1 cellular context compared by ENCODE assay signal in genomic region chr14:34038358-34039057, GRCh38.
A peak's percentile ranks its signal among the peaks of the same experiment; 100 is the strongest.
TF ChIP-seq lines count a peak whose summit lies in the region.

No MANE protein-coding gene starts in this region.

TF ChIP-seq in HepG2, 621 proteins besides CTCF, POLR2A, EP300 and RAD21 (continued from another document and continues in another):
- TF ChIP-seq, protein P1, sequence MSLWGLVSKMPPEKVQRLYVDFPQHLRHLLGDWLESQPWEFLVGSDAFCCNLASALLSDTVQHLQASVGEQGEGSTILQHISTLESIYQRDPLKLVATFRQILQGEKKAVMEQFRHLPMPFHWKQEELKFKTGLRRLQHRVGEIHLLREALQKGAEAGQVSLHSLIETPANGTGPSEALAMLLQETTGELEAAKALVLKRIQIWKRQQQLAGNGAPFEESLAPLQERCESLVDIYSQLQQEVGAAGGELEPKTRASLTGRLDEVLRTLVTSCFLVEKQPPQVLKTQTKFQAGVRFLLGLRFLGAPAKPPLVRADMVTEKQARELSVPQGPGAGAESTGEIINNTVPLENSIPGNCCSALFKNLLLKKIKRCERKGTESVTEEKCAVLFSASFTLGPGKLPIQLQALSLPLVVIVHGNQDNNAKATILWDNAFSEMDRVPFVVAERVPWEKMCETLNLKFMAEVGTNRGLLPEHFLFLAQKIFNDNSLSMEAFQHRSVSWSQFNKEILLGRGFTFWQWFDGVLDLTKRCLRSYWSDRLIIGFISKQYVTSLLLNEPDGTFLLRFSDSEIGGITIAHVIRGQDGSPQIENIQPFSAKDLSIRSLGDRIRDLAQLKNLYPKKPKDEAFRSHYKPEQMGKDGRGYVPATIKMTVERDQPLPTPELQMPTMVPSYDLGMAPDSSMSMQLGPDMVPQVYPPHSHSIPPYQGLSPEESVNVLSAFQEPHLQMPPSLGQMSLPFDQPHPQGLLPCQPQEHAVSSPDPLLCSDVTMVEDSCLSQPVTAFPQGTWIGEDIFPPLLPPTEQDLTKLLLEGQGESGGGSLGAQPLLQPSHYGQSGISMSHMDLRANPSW (CRISPR knock-in tag; IDR thresholded peaks at IDR 0.05; ENCODE audit: borderline replicate concordance), result peak; percentile 49
- TF ChIP-seq ZFYVE20 (CRISPR knock-in tag; IDR thresholded peaks at IDR 0.05; ENCODE audit: borderline replicate concordance, low read depth) (no peak), ZFP36 (IDR thresholded peaks at IDR 0.05; ENCODE audit: borderline replicate concordance, low read depth, low read length, partially characterized antibody) (no peak), ZNF713 (CRISPR knock-in tag; IDR thresholded peaks at IDR 0.05) (0 out of 2 replicates have a peak, but pooled peaks have one; percentile 72), ISX (CRISPR knock-in tag; conservative IDR thresholded peaks at IDR 0.05) (no peak), ZNF431 (CRISPR knock-in tag; IDR thresholded peaks at IDR 0.05; ENCODE audit: borderline replicate concordance, low read depth) (no peak), ZSCAN21 (CRISPR knock-in tag; IDR thresholded peaks at IDR 0.05; ENCODE audit: borderline replicate concordance) (peak; percentile 24; the same call in 1 of the 2 replicates), ZBTB33 (CRISPR knock-in tag; IDR thresholded peaks at IDR 0.05) (peak; percentile 38; the same call in 1 of the 2 replicates), ZEB1 (IDR thresholded peaks at IDR 0.05; ENCODE audit: insufficient replicate concordance, low read depth) (no peak), ZNF792 (CRISPR knock-in tag; IDR thresholded peaks at IDR 0.05) (0 out of 2 replicates have a peak, but pooled peaks have one; percentile 15), ZNF296 (CRISPR knock-in tag; conservative IDR thresholded peaks at IDR 0.05) (no peak), HHEX (CRISPR knock-in tag; IDR thresholded peaks at IDR 0.05) (0 out of 2 replicates have a peak, but pooled peaks have one; percentile 10), ZNF614 (CRISPR knock-in tag; IDR thresholded peaks at IDR 0.05; ENCODE audit: borderline replicate concordance) (peak; percentile 84), ELF3 (CRISPR knock-in tag; IDR thresholded peaks at IDR 0.05) (peak; percentile 95; the same call in 1 of the 2 replicates), ZBTB43 (CRISPR knock-in tag; conservative IDR thresholded peaks at IDR 0.05) (peak; percentile 94), DPF2 (CRISPR knock-in tag; IDR thresholded peaks at IDR 0.05; ENCODE audit: borderline replicate concordance, low read depth) (peak; percentile 24; the same call in 1 of the 2 replicates), SAFB2 (CRISPR knock-in tag; IDR thresholded peaks at IDR 0.05; ENCODE audit: borderline replicate concordance, low read depth) (0 out of 2 replicates have a peak, but pooled peaks have one; percentile 22), CEBPG (CRISPR knock-in tag; IDR thresholded peaks at IDR 0.05) (peak; percentile 42; the same call in 1 of the 2 replicates), SNAI1 (CRISPR knock-in tag; IDR thresholded peaks at IDR 0.05; ENCODE audit: borderline replicate concordance) (peak; percentile 60; the same call in 1 of the 2 replicates), NFYB (CRISPR knock-in tag; IDR thresholded peaks at IDR 0.05) (no peak), ZNF780A (CRISPR knock-in tag; IDR thresholded peaks at IDR 0.05) (no peak), RXRB (CRISPR knock-in tag; IDR thresholded peaks at IDR 0.05; ENCODE audit: borderline replicate concordance) (peak; percentile 83), ZNF317 (CRISPR knock-in tag; IDR thresholded peaks at IDR 0.05) (peak; percentile 83), ZFAT (CRISPR knock-in tag; conservative IDR thresholded peaks at IDR 0.05) (no peak), ZSCAN29 (CRISPR knock-in tag; conservative IDR thresholded peaks at IDR 0.05) (no peak), IKZF4 (CRISPR knock-in tag; IDR thresholded peaks at IDR 0.05; ENCODE audit: borderline replicate concordance, low read depth, not compliant biosample characterization) (peak; percentile 52), RARG (CRISPR knock-in tag; IDR thresholded peaks at IDR 0.05; ENCODE audit: low read depth) (no peak), KDM4B (CRISPR knock-in tag; IDR thresholded peaks at IDR 0.05) (0 out of 2 replicates have a peak, but pooled peaks have one; percentile 56), NKX3-1 (CRISPR knock-in tag; IDR thresholded peaks at IDR 0.05) (no peak), ARID5B (CRISPR knock-in tag; IDR thresholded peaks at IDR 0.05) (peak; percentile 95), ZNF12 (CRISPR knock-in tag; IDR thresholded peaks at IDR 0.05) (no peak), ZSCAN9 (CRISPR knock-in tag; IDR thresholded peaks at IDR 0.05; ENCODE audit: borderline replicate concordance) (peak; percentile 79; the same call in 1 of the 2 replicates), ZNF781 (CRISPR knock-in tag; IDR thresholded peaks at IDR 0.05; ENCODE audit: borderline replicate concordance, not compliant biosample characterization) (no peak), ZNF672 (CRISPR knock-in tag; IDR thresholded peaks at IDR 0.05) (no peak), CBX1 (IDR thresholded peaks at IDR 0.05; ENCODE audit: low read depth) (peak; percentile 32), ZNF790 (CRISPR knock-in tag; IDR thresholded peaks at IDR 0.05; ENCODE audit: borderline replicate concordance) (no peak; the same call in 1 of the 2 replicates)
- TF ChIP-seq, protein P2, sequence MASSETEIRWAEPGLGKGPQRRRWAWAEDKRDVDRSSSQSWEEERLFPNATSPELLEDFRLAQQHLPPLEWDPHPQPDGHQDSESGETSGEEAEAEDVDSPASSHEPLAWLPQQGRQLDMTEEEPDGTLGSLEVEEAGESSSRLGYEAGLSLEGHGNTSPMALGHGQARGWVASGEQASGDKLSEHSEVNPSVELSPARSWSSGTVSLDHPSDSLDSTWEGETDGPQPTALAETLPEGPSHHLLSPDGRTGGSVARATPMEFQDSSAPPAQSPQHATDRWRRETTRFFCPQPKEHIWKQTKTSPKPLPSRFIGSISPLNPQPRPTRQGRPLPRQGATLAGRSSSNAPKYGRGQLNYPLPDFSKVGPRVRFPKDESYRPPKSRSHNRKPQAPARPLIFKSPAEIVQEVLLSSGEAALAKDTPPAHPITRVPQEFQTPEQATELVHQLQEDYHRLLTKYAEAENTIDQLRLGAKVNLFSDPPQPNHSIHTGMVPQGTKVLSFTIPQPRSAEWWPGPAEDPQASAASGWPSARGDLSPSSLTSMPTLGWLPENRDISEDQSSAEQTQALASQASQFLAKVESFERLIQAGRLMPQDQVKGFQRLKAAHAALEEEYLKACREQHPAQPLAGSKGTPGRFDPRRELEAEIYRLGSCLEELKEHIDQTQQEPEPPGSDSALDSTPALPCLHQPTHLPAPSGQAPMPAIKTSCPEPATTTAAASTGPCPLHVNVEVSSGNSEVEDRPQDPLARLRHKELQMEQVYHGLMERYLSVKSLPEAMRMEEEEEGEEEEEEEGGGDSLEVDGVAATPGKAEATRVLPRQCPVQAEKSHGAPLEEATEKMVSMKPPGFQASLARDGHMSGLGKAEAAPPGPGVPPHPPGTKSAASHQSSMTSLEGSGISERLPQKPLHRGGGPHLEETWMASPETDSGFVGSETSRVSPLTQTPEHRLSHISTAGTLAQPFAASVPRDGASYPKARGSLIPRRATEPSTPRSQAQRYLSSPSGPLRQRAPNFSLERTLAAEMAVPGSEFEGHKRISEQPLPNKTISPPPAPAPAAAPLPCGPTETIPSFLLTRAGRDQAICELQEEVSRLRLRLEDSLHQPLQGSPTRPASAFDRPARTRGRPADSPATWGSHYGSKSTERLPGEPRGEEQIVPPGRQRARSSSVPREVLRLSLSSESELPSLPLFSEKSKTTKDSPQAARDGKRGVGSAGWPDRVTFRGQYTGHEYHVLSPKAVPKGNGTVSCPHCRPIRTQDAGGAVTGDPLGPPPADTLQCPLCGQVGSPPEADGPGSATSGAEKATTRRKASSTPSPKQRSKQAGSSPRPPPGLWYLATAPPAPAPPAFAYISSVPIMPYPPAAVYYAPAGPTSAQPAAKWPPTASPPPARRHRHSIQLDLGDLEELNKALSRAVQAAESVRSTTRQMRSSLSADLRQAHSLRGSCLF (CRISPR knock-in tag; IDR thresholded peaks at IDR 0.05; ENCODE audit: borderline replicate concordance), result no peak
- TF ChIP-seq, protein P3, sequence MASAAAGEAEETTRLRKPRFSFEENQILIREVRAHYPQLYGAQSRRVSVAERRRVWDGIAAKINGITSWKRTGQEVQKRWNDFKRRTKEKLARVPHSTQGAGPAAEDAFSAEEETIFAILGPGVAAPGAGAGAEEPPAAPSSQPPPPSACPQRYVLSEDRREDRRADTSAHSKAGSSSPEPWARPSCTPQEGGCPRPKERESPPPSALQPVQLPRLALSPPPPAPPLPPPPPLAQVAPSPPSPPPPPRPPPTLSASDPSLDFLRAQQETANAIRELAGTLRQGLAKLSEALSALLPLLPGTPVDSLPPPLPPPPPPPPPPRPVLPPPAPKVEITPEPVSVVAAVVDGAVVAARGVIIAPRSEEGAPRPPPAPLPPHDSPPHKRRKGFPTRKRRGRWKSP (CRISPR knock-in tag; IDR thresholded peaks at IDR 0.05), result no peak
- TF ChIP-seq, protein P4, sequence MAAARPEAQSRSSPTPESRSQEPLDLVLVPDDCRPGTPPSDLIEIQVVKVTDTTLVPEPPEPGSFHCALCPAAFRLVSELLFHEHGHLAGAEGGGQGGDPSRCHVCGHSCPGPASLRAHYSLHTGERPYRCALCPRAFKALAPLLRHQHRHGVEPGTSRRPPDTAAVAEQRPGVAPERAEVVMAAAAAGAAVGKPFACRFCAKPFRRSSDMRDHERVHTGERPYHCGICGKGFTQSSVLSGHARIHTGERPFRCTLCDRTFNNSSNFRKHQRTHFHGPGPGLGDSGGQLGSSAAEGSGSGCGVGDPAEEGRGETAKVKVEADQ (CRISPR knock-in tag; IDR thresholded peaks at IDR 0.05; ENCODE audit: borderline replicate concordance), result no peak
- TF ChIP-seq, protein P5, sequence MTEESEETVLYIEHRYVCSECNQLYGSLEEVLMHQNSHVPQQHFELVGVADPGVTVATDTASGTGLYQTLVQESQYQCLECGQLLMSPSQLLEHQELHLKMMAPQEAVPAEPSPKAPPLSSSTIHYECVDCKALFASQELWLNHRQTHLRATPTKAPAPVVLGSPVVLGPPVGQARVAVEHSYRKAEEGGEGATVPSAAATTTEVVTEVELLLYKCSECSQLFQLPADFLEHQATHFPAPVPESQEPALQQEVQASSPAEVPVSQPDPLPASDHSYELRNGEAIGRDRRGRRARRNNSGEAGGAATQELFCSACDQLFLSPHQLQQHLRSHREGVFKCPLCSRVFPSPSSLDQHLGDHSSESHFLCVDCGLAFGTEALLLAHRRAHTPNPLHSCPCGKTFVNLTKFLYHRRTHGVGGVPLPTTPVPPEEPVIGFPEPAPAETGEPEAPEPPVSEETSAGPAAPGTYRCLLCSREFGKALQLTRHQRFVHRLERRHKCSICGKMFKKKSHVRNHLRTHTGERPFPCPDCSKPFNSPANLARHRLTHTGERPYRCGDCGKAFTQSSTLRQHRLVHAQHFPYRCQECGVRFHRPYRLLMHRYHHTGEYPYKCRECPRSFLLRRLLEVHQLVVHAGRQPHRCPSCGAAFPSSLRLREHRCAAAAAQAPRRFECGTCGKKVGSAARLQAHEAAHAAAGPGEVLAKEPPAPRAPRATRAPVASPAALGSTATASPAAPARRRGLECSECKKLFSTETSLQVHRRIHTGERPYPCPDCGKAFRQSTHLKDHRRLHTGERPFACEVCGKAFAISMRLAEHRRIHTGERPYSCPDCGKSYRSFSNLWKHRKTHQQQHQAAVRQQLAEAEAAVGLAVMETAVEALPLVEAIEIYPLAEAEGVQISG (CRISPR knock-in tag; IDR thresholded peaks at IDR 0.05), result peak; percentile 18; the same call in 1 of the 2 replicates
- TF ChIP-seq, protein P6, sequence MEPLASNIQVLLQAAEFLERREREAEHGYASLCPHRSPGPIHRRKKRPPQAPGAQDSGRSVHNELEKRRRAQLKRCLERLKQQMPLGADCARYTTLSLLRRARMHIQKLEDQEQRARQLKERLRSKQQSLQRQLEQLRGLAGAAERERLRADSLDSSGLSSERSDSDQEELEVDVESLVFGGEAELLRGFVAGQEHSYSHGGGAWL (CRISPR knock-in tag; IDR thresholded peaks at IDR 0.05), result peak; percentile 44; the same call in 1 of the 2 replicates
